11 cellular contexts compared by ENCODE assay signal in genomic region chr12:15757553-15758255, GRCh38. TPM values are rescaled to one million over a fixed set of nuclear protein-coding genes. Genes with fewer than 3 reads are reported as not detected.
DNase-seq lines count a peak whose midpoint lies in the region; ATAC-seq and TF ChIP-seq lines count a peak whose summit lies in the region.
"Had no signal": no experiment of that assay in that cellular context is flagged by ENCODE, and none has a peak within 500 bp of the region (broad histone marks: within the 10 kb centered on the region; RNA-seq: fewer than 3 reads in every experiment).

No MANE protein-coding gene starts in this region.

- ATAC-seq in left ventricle myocardium superior (peak; percentile 24), upper lobe of right lung (peak; percentile 82), HG02870 (IDR thresholded peaks at IDR 0.05; ENCODE audit: unreplicated experiment) (no peak)

- no peak overlapping the region for H3K4me3 ChIP-seq in foreskin fibroblast (ENCODE audit: low read depth in 1 of 2, low read length in 2 of 2)
- H3K4me3 ChIP-seq in upper lobe of right lung, result no peak overlapping the region

- no peaks in the 10 kb centered on the region for H3K9me3 ChIP-seq in upper lobe of right lung

- intact Hi-C loops in left ventricle myocardium superior (cut with micrococcal nuclease), result no loop called here
- intact Hi-C loops in cardiac septum (cut with DNase I), result no loop called here
- intact Hi-C loops in upper lobe of right lung (cut with DNase I), result no loop called here

- no peaks in the 10 kb centered on the region for H3K36me3 ChIP-seq in upper lobe of right lung

- DNase-seq in left ventricle myocardium superior, result no peak
- DNase-seq in cardiac septum (ENCODE audit: low spot score), result no peak
- peak; percentile 79 for DNase-seq in SIG-M5 treated with dmso at 0.1 percent for 504 hours (lab: John Stamatoyannopoulos, UW; ENCODE audit: unreplicated experiment)
- peak; percentile 94 for DNase-seq in foreskin fibroblast
- no peak for DNase-seq in upper lobe of right lung
- no peak for DNase-seq in NCI-H748 treated with DMSO at 0.1 percent for 48 hours (lab: John Stamatoyannopoulos, UW)
- no peak for DNase-seq in effector CD4-positive, alpha-beta T cell
- DNase-seq: activated CD4-positive, CD25-positive, alpha-beta regulatory T cell treated with anti-CD3 and anti-CD28 coated beads, Interleukin-2, amount 50 U/mL, for 72 hours; cortex of kidney; NCI-H1105 treated with DMSO at 0.1 percent for 48 hours had no signal

- H3K4me1 ChIP-seq in upper lobe of right lung, result no peaks in the 10 kb centered on the region

- TF ChIP-seq CTCF in foreskin fibroblast (IDR thresholded peaks at IDR 0.05; ENCODE audit: low read depth, low read length), result no peak
- TF ChIP-seq CTCF in upper lobe of right lung (IDR thresholded peaks at IDR 0.05), result no peak

- no peaks in the 10 kb centered on the region for H3K27me3 ChIP-seq in upper lobe of right lung

- H3K27ac ChIP-seq in upper lobe of right lung, result no peak overlapping the region

RNA-seq across cellular contexts. Expression of gene EPS8, which starts 31.5 kb away (rescaled TPM):
- total RNA-seq in left ventricle myocardium superior, result 20.7 TPM
- 21.2 TPM for total RNA-seq in cardiac septum
- total RNA-seq in upper lobe of right lung, result 58.2 TPM

Comparison
In these comparisons a context has a peak if more than half of its experiments do, and no peak if none do; other contexts are left out.
1. DNase-seq: peak in SIG-M5 treated with dmso at 0.1 percent for 504 hours (single experiment) and foreskin fibroblast (2 of 2); none in left ventricle myocardium superior (single experiment), cardiac septum (single experiment), upper lobe of right lung (single experiment), NCI-H748 treated with DMSO at 0.1 percent for 48 hours (single experiment) and effector CD4-positive, alpha-beta T cell (single experiment).